ENCODE assay signal across 8 cellular contexts in the genomic region with DNA sequence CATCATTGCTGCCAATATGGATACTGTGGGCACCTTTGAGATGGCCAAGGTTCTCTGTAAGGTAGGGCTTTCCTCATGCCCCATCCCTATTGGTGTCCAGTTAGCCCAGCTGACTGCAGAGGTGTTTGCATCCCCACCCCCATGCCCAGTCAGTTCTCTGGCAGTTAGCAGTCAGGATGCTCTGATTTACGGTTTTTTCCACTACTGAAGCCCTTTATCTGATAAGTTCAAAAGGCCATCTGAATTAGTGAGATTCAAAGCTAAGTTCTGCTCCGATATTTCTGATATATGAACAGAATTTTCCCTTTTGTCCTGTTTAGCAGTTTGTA. TPM values are rescaled to one million over a fixed set of nuclear protein-coding genes. Genes with fewer than 3 reads are reported as not detected.
DNase-seq lines count a peak whose midpoint lies in the region; ATAC-seq and TF ChIP-seq lines count a peak whose summit lies in the region.

No MANE protein-coding gene starts in this region.

- 0 out of 2 replicates have a peak overlapping the region, but pooled peaks have one; percentile 59 for H3K27ac ChIP-seq in PC-9
- H3K27ac ChIP-seq in epithelial cell of prostate = peak overlapping the region; percentile 98
- H3K27ac ChIP-seq in psoas muscle = peak overlapping the region; percentile 88

- H3K9me3 ChIP-seq in ES-I3 (ENCODE audit: control insufficient read depth, insufficient read depth, low read length) (no peaks in the 10 kb centered on the region), PC-9 (ENCODE audit: insufficient read depth, low read depth) (no peaks in the 10 kb centered on the region), psoas muscle (no peaks in the 10 kb centered on the region)

- H2AFZ ChIP-seq in PC-9 = 0 out of 2 replicates have a peak overlapping the region, but pooled peaks have one; percentile 90

- ATAC-seq in psoas muscle = no peak
- no peak for ATAC-seq in esophagus mucosa
- ATAC-seq in GM19324 (IDR thresholded peaks at IDR 0.05; ENCODE audit: low FRiP score, unreplicated experiment) = no peak

- H3K9ac ChIP-seq in ES-I3 (ENCODE audit: low read depth, low read length) = peak overlapping the region; percentile 97

- TF ChIP-seq CTCF in PC-9 (conservative IDR thresholded peaks at IDR 0.05) (no peak), psoas muscle (IDR thresholded peaks at IDR 0.05) (no peak)

- WGBS in psoas muscle, 3 donors = 75 to 85% (median 76%) methylated on average over 2 of the region's 2 CpGs

- H3K4me1 ChIP-seq in ES-I3 (ENCODE audit: insufficient read depth, low read length) = no peaks in the 10 kb centered on the region
- peaks cover 12% of the 10 kb centered on the region for H3K4me1 ChIP-seq in PC-9 (replicated peaks; ENCODE audit: insufficient read depth)
- peaks cover 58% of the 10 kb centered on the region for H3K4me1 ChIP-seq in psoas muscle

- BruUV-seq in PC-9 (replicated peaks; lab: Mats Ljungman, UMichigan) = no TSS peak

- H4K20me1 ChIP-seq in PC-9 (ENCODE audit: insufficient read depth) = no peaks in the 10 kb centered on the region

- H3K79me2 ChIP-seq in PC-9 (ENCODE audit: low read depth) = peaks cover 53% of the 10 kb centered on the region

- peak overlapping the region; percentile 89 for H3K4me3 ChIP-seq in PC-9
- peak overlapping the region; percentile 92 for H3K4me3 ChIP-seq in psoas muscle

- POLR2A ChIA-PET in PC-9 (lab: Charles Lee; ENCODE audit: unreplicated experiment) = interaction anchor here (0.7 kb wide), 1 partner anchor 37 kb away, joined by 4 read pairs; no protein-coding TSS in a partner anchor

- H3K9me2 ChIP-seq in PC-9 (ENCODE audit: insufficient read depth) = no peaks in the 10 kb centered on the region

- peaks cover 8% of the 10 kb centered on the region; the same call in 1 of the 2 replicates for H3F3A ChIP-seq in PC-9 (ENCODE audit: insufficient read depth, low read depth)

- intact Hi-C loops in PC-9 (cut with micrococcal nuclease; ENCODE audit: unreplicated experiment) (no loop called here), psoas muscle (cut with DNase I) (no loop called here)

- CTCF ChIA-PET in PC-9 (lab: Charles Lee) = no interaction called here

- H3K36me3 ChIP-seq in ES-I3 (ENCODE audit: insufficient read depth, low read length) = peaks cover 23% of the 10 kb centered on the region
- H3K36me3 ChIP-seq in PC-9 (ENCODE audit: low read depth) = no peaks in the 10 kb centered on the region
- peaks cover 16 to 57% of the 10 kb centered on the region in 2 donors for H3K36me3 ChIP-seq in psoas muscle (ENCODE audit: insufficient read depth in 1 of 2, low read depth in 1 of 2)

- DNase-seq in PC-9 (no peak), epithelial cell of prostate (ENCODE audit: low read depth, low spot score) (no peak), psoas muscle (no peak), NCI-H510A treated with DMSO at 0.1 percent for 48 hours (lab: John Stamatoyannopoulos, UW) (no peak), mucosa of gallbladder (ENCODE audit: low spot score) (no peak)

- H3K27me3 ChIP-seq in PC-9 (ENCODE audit: insufficient read depth, low read depth) (no peaks in the 10 kb centered on the region), psoas muscle (ENCODE audit: insufficient read depth in 3 of 3, low read length in 2 of 3) (no peaks in the 10 kb centered on the region)

- peak overlapping the region; percentile 96 for H3K4me2 ChIP-seq in PC-9

RNA-seq across cellular contexts. Expression of gene GMPR2, which starts 0.8 kb away (rescaled TPM):
- 55.3 and 63.7 TPM in 2 replicates for total RNA-seq in PC-9 (2021)
- total RNA-seq in psoas muscle = 10 to 100 TPM; 19.7 to 33.1 (median 27.9) TPM
- 10 to 100 TPM; 17.7 to 24.0 (median 21.7) TPM for polyA plus RNA-seq in psoas muscle
- total RNA-seq in esophagus mucosa = 38.9 TPM
- 91.6 TPM for total RNA-seq in mucosa of gallbladder

RNA-seq across cellular contexts. Expression of gene NEDD8, which starts 1.3 kb away (rescaled TPM):
- total RNA-seq in PC-9 (2021) (134 and 179 TPM in 2 replicates), psoas muscle (100 to 1,000 TPM; 135 to 206 (median 159) TPM), esophagus mucosa (131 TPM), mucosa of gallbladder (121 TPM)
- 100 to 1,000 TPM; 214 to 315 (median 297) TPM for polyA plus RNA-seq in psoas muscle

RNA-seq across cellular contexts. Expression of gene TINF2, which starts 8.9 kb away (rescaled TPM):
- total RNA-seq in PC-9 (2021) (22.4 and 23.0 TPM in 2 replicates), psoas muscle (10 to 100 TPM; 36.6 to 69.6 (median 65.2) TPM), esophagus mucosa (97.0 TPM), mucosa of gallbladder (61.8 TPM)
- polyA plus RNA-seq in psoas muscle = 100 to 1,000 TPM in 1 of 3 donors, 10 to 100 TPM in 2; 37.8 to 103 (median 48.3) TPM

RNA-seq across cellular contexts. Expression of gene MDP1, which starts 17.6 kb away (rescaled TPM):
- total RNA-seq in PC-9 (2021) (8.7 and 15.3 TPM in 2 replicates), psoas muscle (10 to 100 TPM in 3 of 4 donors, 1 to 10 TPM in 1; 9.4 to 16.3 (median 12.1) TPM), esophagus mucosa (9.5 TPM), mucosa of gallbladder (20.3 TPM)
- polyA plus RNA-seq in psoas muscle = 10 to 100 TPM in 2 of 3 donors, 1 to 10 TPM in 1; 6.2 to 19.7 (median 13.0) TPM

RNA-seq across cellular contexts. Expression of gene CHMP4A, which starts 20.2 kb away (rescaled TPM):
- total RNA-seq in PC-9 (2021) (31.2 and 37.6 TPM in 2 replicates), psoas muscle (10 to 100 TPM; 12.3 to 18.2 (median 15.7) TPM), esophagus mucosa (49.0 TPM), mucosa of gallbladder (53.0 TPM)
- 10 to 100 TPM; 29.6 to 42.1 (median 29.9) TPM for polyA plus RNA-seq in psoas muscle
